Comparison of ENCODE assay signal across 1 cellular context in the genomic region with DNA sequence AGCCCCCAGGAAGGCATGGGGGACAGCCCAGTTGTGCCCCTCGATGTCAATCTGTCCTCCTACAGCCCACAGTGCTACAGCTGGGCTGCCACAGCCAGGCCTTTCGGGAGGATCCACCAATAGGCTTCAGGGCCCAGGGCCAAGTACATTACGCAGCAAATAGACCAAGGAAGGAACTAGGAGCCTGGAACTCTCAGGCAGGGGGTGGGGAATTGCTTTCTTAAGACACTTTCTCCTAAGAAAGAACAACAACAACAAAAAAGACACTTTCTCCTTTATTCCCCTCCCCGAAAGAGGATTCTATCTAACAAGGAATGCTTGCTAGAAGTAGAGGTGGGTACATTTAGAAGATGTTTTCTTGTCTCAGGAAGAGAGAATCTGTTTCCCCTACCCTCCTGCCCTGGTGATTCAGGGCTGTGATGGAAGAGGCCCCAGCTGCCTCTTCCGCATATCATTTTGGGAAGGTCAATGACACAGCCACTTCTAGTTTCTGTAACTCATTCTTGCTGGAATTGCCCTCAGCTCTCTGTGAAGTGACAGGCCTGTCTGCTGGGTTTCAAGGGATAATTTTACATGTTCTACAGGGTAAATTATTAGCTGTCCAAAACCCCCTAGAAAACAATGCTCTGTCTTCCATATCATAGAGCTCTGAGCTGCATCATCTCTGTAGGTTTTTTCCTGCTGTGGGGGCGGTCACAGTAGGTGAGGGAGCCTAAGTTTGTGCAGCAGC.
TF ChIP-seq lines count a peak whose summit lies in the region.

No MANE protein-coding gene starts in this region.

TF ChIP-seq in K562, 482 proteins besides CTCF, POLR2A, EP300 and RAD21 (continued from another document and continues in another):
- TF ChIP-seq, protein P1, sequence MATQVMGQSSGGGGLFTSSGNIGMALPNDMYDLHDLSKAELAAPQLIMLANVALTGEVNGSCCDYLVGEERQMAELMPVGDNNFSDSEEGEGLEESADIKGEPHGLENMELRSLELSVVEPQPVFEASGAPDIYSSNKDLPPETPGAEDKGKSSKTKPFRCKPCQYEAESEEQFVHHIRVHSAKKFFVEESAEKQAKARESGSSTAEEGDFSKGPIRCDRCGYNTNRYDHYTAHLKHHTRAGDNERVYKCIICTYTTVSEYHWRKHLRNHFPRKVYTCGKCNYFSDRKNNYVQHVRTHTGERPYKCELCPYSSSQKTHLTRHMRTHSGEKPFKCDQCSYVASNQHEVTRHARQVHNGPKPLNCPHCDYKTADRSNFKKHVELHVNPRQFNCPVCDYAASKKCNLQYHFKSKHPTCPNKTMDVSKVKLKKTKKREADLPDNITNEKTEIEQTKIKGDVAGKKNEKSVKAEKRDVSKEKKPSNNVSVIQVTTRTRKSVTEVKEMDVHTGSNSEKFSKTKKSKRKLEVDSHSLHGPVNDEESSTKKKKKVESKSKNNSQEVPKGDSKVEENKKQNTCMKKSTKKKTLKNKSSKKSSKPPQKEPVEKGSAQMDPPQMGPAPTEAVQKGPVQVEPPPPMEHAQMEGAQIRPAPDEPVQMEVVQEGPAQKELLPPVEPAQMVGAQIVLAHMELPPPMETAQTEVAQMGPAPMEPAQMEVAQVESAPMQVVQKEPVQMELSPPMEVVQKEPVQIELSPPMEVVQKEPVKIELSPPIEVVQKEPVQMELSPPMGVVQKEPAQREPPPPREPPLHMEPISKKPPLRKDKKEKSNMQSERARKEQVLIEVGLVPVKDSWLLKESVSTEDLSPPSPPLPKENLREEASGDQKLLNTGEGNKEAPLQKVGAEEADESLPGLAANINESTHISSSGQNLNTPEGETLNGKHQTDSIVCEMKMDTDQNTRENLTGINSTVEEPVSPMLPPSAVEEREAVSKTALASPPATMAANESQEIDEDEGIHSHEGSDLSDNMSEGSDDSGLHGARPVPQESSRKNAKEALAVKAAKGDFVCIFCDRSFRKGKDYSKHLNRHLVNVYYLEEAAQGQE (CRISPR knock-in tag; IDR thresholded peaks at IDR 0.05; ENCODE audit: low read depth) = no peak; the same call in 1 of the 2 replicates
- TF ChIP-seq ATF7 (IDR thresholded peaks at IDR 0.05) (peak; percentile 96), TEAD1 (CRISPR knock-in tag; IDR thresholded peaks at IDR 0.05) (peak in 1 of 2 experiments; percentile 39; a peak in 1 of 4 replicates), ZNF584 (CRISPR knock-in tag; IDR thresholded peaks at IDR 0.05; ENCODE audit: low read depth) (0 out of 2 replicates have a peak, but pooled peaks have one; percentile 31), ZNF395 (CRISPR knock-in tag; IDR thresholded peaks at IDR 0.05) (peak; percentile 82), MYNN (IDR thresholded peaks at IDR 0.05) (no peak), MYNN (CRISPR knock-in tag; IDR thresholded peaks at IDR 0.05) (no peak), PCBP1 (IDR thresholded peaks at IDR 0.05; ENCODE audit: low read depth, low read length, poor library complexity, severe bottlenecking) (no peak), MTA1 (IDR thresholded peaks at IDR 0.05; ENCODE audit: borderline replicate concordance) (no peak; the same call in 1 of the 2 replicates), NONO (IDR thresholded peaks at IDR 0.05; ENCODE audit: low read depth in 2 of 2, low read length in 1 of 2) (peak in 1 of 2 experiments; percentile 96; a peak in 2 of 4 replicates), ZFP36 (IDR thresholded peaks at IDR 0.05; ENCODE audit: low read depth, low read length, partially characterized antibody) (no peak), ATF1 (CRISPR knock-in tag; IDR thresholded peaks at IDR 0.05) (no peak), ATF1 (tag; IDR thresholded peaks at IDR 0.05) (no peak), MAFG (tag; conservative IDR thresholded peaks at IDR 0.05) (peak; percentile 64), CBX8 (IDR thresholded peaks at IDR 0.05; ENCODE audit: borderline replicate concordance, extremely low read depth, low read depth, low read length, poor library complexity, severe bottlenecking) (no peak), DDX20 (tag; IDR thresholded peaks at IDR 0.05; ENCODE audit: low read depth) (no peak), ZNF79 (CRISPR knock-in tag; IDR thresholded peaks at IDR 0.05; ENCODE audit: low read depth) (no peak), ZNF253 (CRISPR knock-in tag; conservative IDR thresholded peaks at IDR 0.05) (no peak), MEIS2 (IDR thresholded peaks at IDR 0.05; ENCODE audit: partially characterized antibody) (peak; percentile 27), SPI1 (IDR thresholded peaks at IDR 0.05; ENCODE audit: borderline replicate concordance, low read depth, low read length) (peak; percentile 51; the same call in 1 of the 2 replicates), EWSR1 (IDR thresholded peaks at IDR 0.05; ENCODE audit: borderline replicate concordance, low read depth, partially characterized antibody) (no peak), SLC30A9 (CRISPR knock-in tag; IDR thresholded peaks at IDR 0.05) (no peak), ATF3 (IDR thresholded peaks at IDR 0.05) (peak; percentile 45; the same call in 1 of the 2 replicates), ATF3 (CRISPR knock-in tag; conservative IDR thresholded peaks at IDR 0.05) (no peak), KLF6 (CRISPR knock-in tag; IDR thresholded peaks at IDR 0.05; ENCODE audit: borderline replicate concordance) (no peak), MYC (IDR thresholded peaks at IDR 0.05; ENCODE audit: low read depth, low read length) (0 out of 2 replicates have a peak, but pooled peaks have one; percentile 6), MYC (CRISPR knock-in tag; IDR thresholded peaks at IDR 0.05; ENCODE audit: borderline replicate concordance, low read depth) (no peak), BACH1 (tag; IDR thresholded peaks at IDR 0.05) (peak; percentile 79; the same call in 1 of the 2 replicates), CTBP1 (IDR thresholded peaks at IDR 0.05; ENCODE audit: borderline replicate concordance) (peak; percentile 61; the same call in 1 of the 2 replicates), FOXJ2 (tag; IDR thresholded peaks at IDR 0.05) (peak; percentile 24; the same call in 1 of the 2 replicates), RFX7 (CRISPR knock-in tag; IDR thresholded peaks at IDR 0.05) (no peak), NR4A1 (CRISPR knock-in tag; IDR thresholded peaks at IDR 0.05) (no peak), NR4A1 (tag; IDR thresholded peaks at IDR 0.05) (peak; percentile 70; the same call in 1 of the 2 replicates), NFIC (IDR thresholded peaks at IDR 0.05) (peak; percentile 79), RBM22 (IDR thresholded peaks at IDR 0.05; ENCODE audit: low read depth, low read length, poor library complexity, severe bottlenecking) (no peak), ETV1 (tag; conservative IDR thresholded peaks at IDR 0.05; ENCODE audit: low read depth) (peak; percentile 47; the same call in 1 of the 2 replicates), DPF2 (IDR thresholded peaks at IDR 0.05) (peak; percentile 52; the same call in 1 of the 2 replicates), NCOA1 (IDR thresholded peaks at IDR 0.05; ENCODE audit: low read depth) (peak; percentile 30; the same call in 1 of the 2 replicates), E2F3 (CRISPR knock-in tag; IDR thresholded peaks at IDR 0.05) (no peak), EZH2 (IDR thresholded peaks at IDR 0.05; ENCODE audit: borderline replicate concordance, low read depth, low read length) (no peak), TAF1 (IDR thresholded peaks at IDR 0.05; ENCODE audit: control insufficient read depth, extremely low read depth, insufficient read depth, low read length, severe bottlenecking) (peak; percentile 37), ZNF3 (CRISPR knock-in tag; IDR thresholded peaks at IDR 0.05) (no peak), ARID1B (IDR thresholded peaks at IDR 0.05) (peak; percentile 48; the same call in 1 of the 2 replicates), TSC22D4 (tag; IDR thresholded peaks at IDR 0.05) (no peak), ELK1 (CRISPR knock-in tag; IDR thresholded peaks at IDR 0.05) (no peak), GABPB1 (CRISPR knock-in tag; IDR thresholded peaks at IDR 0.05) (0 out of 2 replicates have a peak, but pooled peaks have one; percentile 0), TCFL5 (CRISPR knock-in tag; conservative IDR thresholded peaks at IDR 0.05) (no peak), HDAC2 (IDR thresholded peaks at IDR 0.05) (0 out of 2 replicates have a peak, but pooled peaks have one; percentile 30), ZFX (CRISPR knock-in tag; IDR thresholded peaks at IDR 0.05) (peak; percentile 44; the same call in 1 of the 2 replicates), CEBPG (CRISPR knock-in tag; IDR thresholded peaks at IDR 0.05) (no peak), CEBPG (tag; conservative IDR thresholded peaks at IDR 0.05 in 1 of 2, IDR thresholded peaks at IDR 0.05 in 1 of 2) (0 out of 4 replicates have a peak, but pooled peaks of 1 of the 2 experiments have one; percentile 7), ZEB2 (IDR thresholded peaks at IDR 0.05) (peak; percentile 39; the same call in 1 of the 2 replicates)
- TF ChIP-seq, protein P2, sequence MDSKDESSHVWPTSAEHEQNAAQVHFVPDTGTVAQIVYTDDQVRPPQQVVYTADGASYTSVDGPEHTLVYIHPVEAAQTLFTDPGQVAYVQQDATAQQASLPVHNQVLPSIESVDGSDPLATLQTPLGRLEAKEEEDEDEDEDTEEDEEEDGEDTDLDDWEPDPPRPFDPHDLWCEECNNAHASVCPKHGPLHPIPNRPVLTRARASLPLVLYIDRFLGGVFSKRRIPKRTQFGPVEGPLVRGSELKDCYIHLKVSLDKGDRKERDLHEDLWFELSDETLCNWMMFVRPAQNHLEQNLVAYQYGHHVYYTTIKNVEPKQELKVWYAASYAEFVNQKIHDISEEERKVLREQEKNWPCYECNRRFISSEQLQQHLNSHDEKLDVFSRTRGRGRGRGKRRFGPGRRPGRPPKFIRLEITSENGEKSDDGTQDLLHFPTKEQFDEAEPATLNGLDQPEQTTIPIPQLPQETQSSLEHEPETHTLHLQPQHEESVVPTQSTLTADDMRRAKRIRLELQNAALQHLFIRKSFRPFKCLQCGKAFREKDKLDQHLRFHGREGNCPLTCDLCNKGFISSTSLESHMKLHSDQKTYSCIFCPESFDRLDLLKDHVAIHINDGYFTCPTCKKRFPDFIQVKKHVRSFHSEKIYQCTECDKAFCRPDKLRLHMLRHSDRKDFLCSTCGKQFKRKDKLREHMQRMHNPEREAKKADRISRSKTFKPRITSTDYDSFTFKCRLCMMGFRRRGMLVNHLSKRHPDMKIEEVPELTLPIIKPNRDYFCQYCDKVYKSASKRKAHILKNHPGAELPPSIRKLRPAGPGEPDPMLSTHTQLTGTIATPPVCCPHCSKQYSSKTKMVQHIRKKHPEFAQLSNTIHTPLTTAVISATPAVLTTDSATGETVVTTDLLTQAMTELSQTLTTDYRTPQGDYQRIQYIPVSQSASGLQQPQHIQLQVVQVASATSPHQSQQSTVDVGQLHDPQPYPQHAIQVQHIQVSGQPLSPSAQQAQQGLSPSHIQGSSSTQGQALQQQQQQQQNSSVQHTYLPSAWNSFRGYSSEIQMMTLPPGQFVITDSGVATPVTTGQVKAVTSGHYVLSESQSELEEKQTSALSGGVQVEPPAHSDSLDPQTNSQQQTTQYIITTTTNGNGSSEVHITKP (IDR thresholded peaks at IDR 0.05; ENCODE audit: partially characterized antibody) = peak; percentile 99
- TF ChIP-seq, protein P3, sequence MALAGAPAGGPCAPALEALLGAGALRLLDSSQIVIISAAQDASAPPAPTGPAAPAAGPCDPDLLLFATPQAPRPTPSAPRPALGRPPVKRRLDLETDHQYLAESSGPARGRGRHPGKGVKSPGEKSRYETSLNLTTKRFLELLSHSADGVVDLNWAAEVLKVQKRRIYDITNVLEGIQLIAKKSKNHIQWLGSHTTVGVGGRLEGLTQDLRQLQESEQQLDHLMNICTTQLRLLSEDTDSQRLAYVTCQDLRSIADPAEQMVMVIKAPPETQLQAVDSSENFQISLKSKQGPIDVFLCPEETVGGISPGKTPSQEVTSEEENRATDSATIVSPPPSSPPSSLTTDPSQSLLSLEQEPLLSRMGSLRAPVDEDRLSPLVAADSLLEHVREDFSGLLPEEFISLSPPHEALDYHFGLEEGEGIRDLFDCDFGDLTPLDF (CRISPR knock-in tag; IDR thresholded peaks at IDR 0.05) = peak; percentile 26; the same call in 1 of the 2 replicates
- TF ChIP-seq, protein P4, sequence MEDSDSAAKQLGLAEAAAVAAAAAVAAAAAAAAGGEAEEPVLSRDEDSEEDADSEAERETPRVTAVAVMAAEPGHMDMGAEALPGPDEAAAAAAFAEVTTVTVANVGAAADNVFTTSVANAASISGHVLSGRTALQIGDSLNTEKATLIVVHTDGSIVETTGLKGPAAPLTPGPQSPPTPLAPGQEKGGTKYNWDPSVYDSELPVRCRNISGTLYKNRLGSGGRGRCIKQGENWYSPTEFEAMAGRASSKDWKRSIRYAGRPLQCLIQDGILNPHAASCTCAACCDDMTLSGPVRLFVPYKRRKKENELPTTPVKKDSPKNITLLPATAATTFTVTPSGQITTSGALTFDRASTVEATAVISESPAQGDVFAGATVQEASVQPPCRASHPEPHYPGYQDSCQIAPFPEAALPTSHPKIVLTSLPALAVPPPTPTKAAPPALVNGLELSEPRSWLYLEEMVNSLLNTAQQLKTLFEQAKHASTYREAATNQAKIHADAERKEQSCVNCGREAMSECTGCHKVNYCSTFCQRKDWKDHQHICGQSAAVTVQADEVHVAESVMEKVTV (CRISPR knock-in tag; IDR thresholded peaks at IDR 0.05) = no peak
